In genomic region chr2:102619414-102620319, GRCh38 we compare ENCODE assay signal across 9 cellular contexts. TPM values are rescaled to one million over a fixed set of nuclear protein-coding genes. Genes with fewer than 3 reads are reported as not detected.
A peak's percentile ranks its signal among the peaks of the same experiment; 100 is the strongest.
DNase-seq lines count a peak whose midpoint lies in the region; ATAC-seq and TF ChIP-seq lines count a peak whose summit lies in the region.
"Had no signal": no experiment of that assay in that cellular context is flagged by ENCODE, and none has a peak within 500 bp of the region (broad histone marks: within the 10 kb centered on the region; RNA-seq: fewer than 3 reads in every experiment).

SLC9A2 (plus strand) TSS chr2:102619553; CDS start chr2:102619849, 296 bp downstream.

- H3K36me3 ChIP-seq in PC-3 (ENCODE audit: low read depth, low read length): no peaks in the 10 kb centered on the region
- H3K36me3 ChIP-seq in colonic mucosa: no peaks in the 10 kb centered on the region
- no peaks in the 10 kb centered on the region for H3K36me3 ChIP-seq in lower lobe of right lung
- no peaks in the 10 kb centered on the region for H3K36me3 ChIP-seq in testis (ENCODE audit: low read depth, missing control alignments)
- no peaks in the 10 kb centered on the region for H3K36me3 ChIP-seq in WERI-Rb-1

- peak within 1 kb of the TSS; percentile 98 for H3K4me2 ChIP-seq in PC-3 (ENCODE audit: low read length)

- no peak for TF ChIP-seq CTCF in PC-3 (conservative IDR thresholded peaks at IDR 0.05; ENCODE audit: low read depth, low read length)
- no peak for TF ChIP-seq CTCF in colonic mucosa (IDR thresholded peaks at IDR 0.05)
- TF ChIP-seq CTCF in lower lobe of right lung (IDR thresholded peaks at IDR 0.05): no peak
- TF ChIP-seq CTCF in testis (IDR thresholded peaks at IDR 0.05): no peak
- TF ChIP-seq CTCF in WERI-Rb-1 (IDR thresholded peaks at IDR 0.05; ENCODE audit: low read depth, low read length): no peak

- ATAC-seq in PC-3: peak; percentile 53
- peak; percentile 86 to 90 for ATAC-seq in lower lobe of right lung

- CTCF ChIA-PET in PC-3 (lab: Charles Lee): interaction anchor here (0.6 kb wide), 1 partner anchor 84 kb away, joined by 3 read pairs; no protein-coding TSS in a partner anchor

- 2 to 12% methylated on average over 14 to 35 of the region's 85 CpGs for WGBS in testis, 2 donors

- POLR2A ChIA-PET in PC-3 (lab: Charles Lee; ENCODE audit: unreplicated experiment): no interaction called here

- no peaks in the 10 kb centered on the region for H4K20me1 ChIP-seq in PC-3 (ENCODE audit: low read length)

- H3K27me3 ChIP-seq in PC-3 (ENCODE audit: low read length) (0 out of 2 replicates have a peak, but pooled peaks cover 10% of the 10 kb centered on the region), colonic mucosa (no peaks in the 10 kb centered on the region), lower lobe of right lung (ENCODE audit: low read depth) (peaks cover 59% of the 10 kb centered on the region), testis (no peaks in the 10 kb centered on the region), WERI-Rb-1 (ENCODE audit: insufficient read depth, low read depth, severe bottlenecking) (peaks cover 86% of the 10 kb centered on the region)

- BruUV-seq in PC-3 (replicated peaks; lab: Mats Ljungman, UMichigan): no TSS peak

- no peaks in the 10 kb centered on the region for H3F3A ChIP-seq in PC-3 (ENCODE audit: low read length, unreplicated experiment)

- peak within 1 kb of the TSS; percentile 87 for H2AFZ ChIP-seq in PC-3 (ENCODE audit: low read length)

- H3K4me1 ChIP-seq in PC-3 (ENCODE audit: insufficient read depth, low read length) (peaks cover 18% of the 10 kb centered on the region; the same call in 1 of the 2 replicates), colonic mucosa (no peaks in the 10 kb centered on the region), lower lobe of right lung (peaks cover 9% of the 10 kb centered on the region), testis (peaks cover 4% of the 10 kb centered on the region)

- H3K79me2 ChIP-seq in PC-3 (ENCODE audit: low read length): peaks cover 6% of the 10 kb centered on the region; the same call in 1 of the 2 replicates

- TF ChIP-seq POLR2A in testis (IDR thresholded peaks at IDR 0.05): no peak

- H3K9me3 ChIP-seq in PC-3 (ENCODE audit: low read length) (no peaks in the 10 kb centered on the region), colonic mucosa (no peaks in the 10 kb centered on the region), lower lobe of right lung (no peaks in the 10 kb centered on the region), testis (no peaks in the 10 kb centered on the region), WERI-Rb-1 (ENCODE audit: severe bottlenecking) (peaks cover 2% of the 10 kb centered on the region)

- peak within 1 kb of the TSS; percentile 42 for H3K9ac ChIP-seq in PC-3 (ENCODE audit: low read length)
- peak within 1 kb of the TSS; percentile 82 to 88 for H3K9ac ChIP-seq in colonic mucosa (ENCODE audit: low read depth in 2 of 2, low read length in 2 of 2)

- DNase-seq in NCI-H1092 treated with DMSO at 0.1 percent for 48 hours (lab: John Stamatoyannopoulos, UW) (peak; percentile 1), NCI-H1092 (lab: John Stamatoyannopoulos, UW) (no peak), PC-3 (peak; percentile 38), colonic mucosa (peak; percentile 57), lower lobe of right lung (peak; percentile 55), testis (peak; percentile 39), WERI-Rb-1 (no peak), SKM-1 (lab: John Stamatoyannopoulos, UW; ENCODE audit: unreplicated experiment) (no peak)

- H3K27ac ChIP-seq in PC-3 (ENCODE audit: low read length) (no peak within 1 kb of the TSS), colonic mucosa (peak within 1 kb of the TSS; percentile 87), lower lobe of right lung (no peak within 1 kb of the TSS), testis (peak within 1 kb of the TSS; percentile 56 to 72), WERI-Rb-1 (no peak within 1 kb of the TSS)

- intact Hi-C loops in PC-3 (cut with micrococcal nuclease) (no loop called here), colonic mucosa (cut with DNase I) (loop anchor here (10.0 kb wide), 1 partner anchor 85 kb away; no protein-coding TSS in a partner anchor), lower lobe of right lung (cut with DNase I) (no loop called here), testis (cut with DNase I; ENCODE audit: low total_unique reads) (no loop called here)

- peak within 1 kb of the TSS; percentile 75 for H3K4me3 ChIP-seq in PC-3 (ENCODE audit: low read length)
- peak within 1 kb of the TSS; percentile 63 for H3K4me3 ChIP-seq in colonic mucosa
- H3K4me3 ChIP-seq in lower lobe of right lung: peak within 1 kb of the TSS; percentile 52
- H3K4me3 ChIP-seq in testis: peak within 1 kb of the TSS; percentile 44 to 68
- H3K4me3 ChIP-seq in WERI-Rb-1 (ENCODE audit: low read depth, low read length): no peak within 1 kb of the TSS

- H3K9me2 ChIP-seq in PC-3 (replicated peaks; ENCODE audit: low read length): no peaks in the 10 kb centered on the region

RNA-seq across cellular contexts. Expression of gene SLC9A2, which starts in this region (rescaled TPM):
- total RNA-seq in PC-3 (2014; rRNA removed): 7.1 and 8.8 TPM in 2 replicates
- 10 to 100 TPM; 58.4 to 76.2 TPM for total RNA-seq in colonic mucosa
- 0.35 TPM for total RNA-seq in lower lobe of right lung
- total RNA-seq in testis: 1 to 10 TPM; 8.4 to 9.4 TPM
- 16.3 TPM for polyA plus RNA-seq in testis (ENCODE audit: insufficient read depth, low read depth, low replicate concordance)
- total RNA-seq: T-helper 1 cell treated with Interleukin-12 subunit alpha and Interleukin-12 subunit beta and Interleukin-4 antibody, amounts not matched to agents 30 ng/mL and 1 ng/mL, for 36 hours had no signal

Comparison
In these comparisons a context has a peak if more than half of its experiments do, and no peak if none do; other contexts are left out.
1. DNase-seq: peak in NCI-H1092 treated with DMSO at 0.1 percent for 48 hours (single experiment), PC-3 (single experiment), colonic mucosa (single experiment) and testis (single experiment); none in NCI-H1092 (single experiment), WERI-Rb-1 (single experiment) and SKM-1 (single experiment).
2. Peak in DNase-seq, ATAC-seq and H3K4me3 ChIP-seq in lower lobe of right lung; RNA of the gene not detected or under 1 TPM.
3. H3K27ac ChIP-seq: peak in colonic mucosa (single experiment) and testis (2 of 2); none in PC-3 (single experiment), lower lobe of right lung (single experiment) and WERI-Rb-1 (single experiment).